Comparison of ENCODE assay signal across 10 cellular contexts in the genomic region with DNA sequence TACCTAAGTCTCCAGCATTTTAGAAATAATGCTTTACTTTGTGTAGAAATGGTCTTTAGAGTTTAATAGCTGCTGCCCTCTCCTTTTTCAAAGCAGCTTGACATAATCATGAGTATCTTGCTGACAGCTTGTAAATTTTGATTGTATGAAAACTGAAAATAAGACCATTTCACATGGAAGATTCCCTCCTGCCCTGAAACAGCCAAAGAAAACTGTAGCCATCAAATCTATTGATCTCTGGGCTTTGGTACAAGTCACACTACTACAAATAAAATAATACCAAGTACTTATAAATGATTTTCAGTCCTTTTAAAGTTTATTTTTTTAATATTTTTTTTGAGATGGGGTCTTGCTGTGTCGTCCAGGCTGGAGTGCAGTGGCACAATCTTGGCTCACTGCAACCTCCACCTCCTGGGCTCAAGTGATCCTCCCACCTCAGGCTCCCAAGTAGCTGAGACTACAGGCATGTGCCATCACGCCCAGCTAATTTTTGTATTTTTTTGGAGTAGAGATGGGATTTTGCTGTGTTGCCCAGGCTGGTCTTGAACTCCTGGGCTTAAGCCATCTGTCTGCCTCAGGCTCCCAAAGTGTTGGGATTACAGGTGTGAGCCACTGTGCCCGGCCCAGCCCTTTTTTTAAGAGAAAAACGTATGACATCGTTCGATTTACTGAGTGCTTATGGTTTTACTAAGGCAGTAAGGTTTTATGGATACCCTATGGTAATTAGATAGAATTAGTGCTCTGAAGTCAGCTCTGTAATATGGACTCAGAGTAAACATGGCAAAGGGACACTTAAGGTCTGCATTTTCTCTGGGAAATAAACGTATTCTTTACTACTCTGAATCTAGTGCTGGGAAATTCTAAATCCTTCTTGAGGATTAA. TPM values are rescaled to one million over a fixed set of nuclear protein-coding genes. Genes with fewer than 3 reads are reported as not detected.
DNase-seq lines count a peak whose midpoint lies in the region; ATAC-seq and TF ChIP-seq lines count a peak whose summit lies in the region.
"Had no signal": no experiment of that assay in that cellular context is flagged by ENCODE, and none has a peak within 500 bp of the region (broad histone marks: within the 10 kb centered on the region; RNA-seq: fewer than 3 reads in every experiment).

No MANE protein-coding gene starts in this region.

- no peaks in the 10 kb centered on the region for H3K9me3 ChIP-seq in BLaER1
- H3K9me3 ChIP-seq in naive thymus-derived CD4-positive, alpha-beta T cell (ENCODE audit: control insufficient read depth in 2 of 3, low read length in 3 of 3), result no peaks in the 10 kb centered on the region

- H3K4me3 Mint-ChIP-seq in activated naive CD8-positive, alpha-beta T cell treated with anti-CD3 and anti-CD28 coated beads, Interleukin-2, amount 50 U/mL, for 24 hours, result peak overlapping the region; percentile 77
- peak overlapping the region; percentile 52 to 99 (median 90) for H3K4me3 Mint-ChIP-seq in naive thymus-derived CD4-positive, alpha-beta T cell

- peak overlapping the region; percentile 95 for H3K27ac Mint-ChIP-seq in activated naive CD8-positive, alpha-beta T cell treated with anti-CD3 and anti-CD28 coated beads, Interleukin-2, amount 50 U/mL, for 24 hours
- peak overlapping the region; percentile 60 to 98 (median 92) for H3K27ac Mint-ChIP-seq in naive thymus-derived CD4-positive, alpha-beta T cell

- peaks cover 16% of the 10 kb centered on the region for H3K36me3 ChIP-seq in BLaER1
- H3K36me3 ChIP-seq in naive thymus-derived CD4-positive, alpha-beta T cell (ENCODE audit: control insufficient read depth in 2 of 3, insufficient read depth in 3 of 3, low read length in 3 of 3), result no peaks in the 10 kb centered on the region

- H3K4me1 Mint-ChIP-seq in activated naive CD8-positive, alpha-beta T cell treated with anti-CD3 and anti-CD28 coated beads, Interleukin-2, amount 50 U/mL, for 24 hours, result peaks cover 99% of the 10 kb centered on the region
- H3K4me1 Mint-ChIP-seq in naive thymus-derived CD4-positive, alpha-beta T cell, result peaks cover 80 to 100% (median 99%) of the 10 kb centered on the region in 7 donors

- POLR2A ChIA-PET in naive thymus-derived CD4-positive, alpha-beta T cell (lab: Charles Lee), result interaction anchor here (0.6 to 1.4 kb wide), 9 partner anchors 9 to 57 kb away, joined by 3 to 5 read pairs (median 4); no protein-coding TSS in a partner anchor

- H4K20me1 ChIP-seq in BLaER1, result peaks cover 100% of the 10 kb centered on the region

- peaks cover 26% of the 10 kb centered on the region for H3K36me3 Mint-ChIP-seq in activated naive CD8-positive, alpha-beta T cell treated with anti-CD3 and anti-CD28 coated beads, Interleukin-2, amount 50 U/mL, for 24 hours (ENCODE audit: low read depth)
- peaks cover 0 to 43% (median 0%) of the 10 kb centered on the region in 5 donors for H3K36me3 Mint-ChIP-seq in naive thymus-derived CD4-positive, alpha-beta T cell

- peaks cover 80% of the 10 kb centered on the region for H3K4me1 ChIP-seq in BLaER1
- peaks cover 82 to 84% of the 10 kb centered on the region in 2 donors for H3K4me1 ChIP-seq in naive thymus-derived CD4-positive, alpha-beta T cell (ENCODE audit: control insufficient read depth in 2 of 2, insufficient read depth in 2 of 2, low read length in 2 of 2)

- intact Hi-C loops in naive thymus-derived CD4-positive, alpha-beta T cell (cut with micrococcal nuclease), result loop anchor here (1.0 to 10.0 kb wide), 3 partner anchors 30 to 922 kb away; no protein-coding TSS in a partner anchor

- H3K27me3 ChIP-seq in BLaER1 (no peaks in the 10 kb centered on the region), HL-60 (ENCODE audit: insufficient read depth, poor library complexity, severe bottlenecking) (no peaks in the 10 kb centered on the region)
- no peaks in the 10 kb centered on the region for H3K27me3 ChIP-seq in naive thymus-derived CD4-positive, alpha-beta T cell (ENCODE audit: control insufficient read depth in 2 of 2, insufficient read depth in 2 of 2, low read length in 2 of 2)

- CTCF ChIA-PET in naive thymus-derived CD4-positive, alpha-beta T cell (lab: Charles Lee), result interaction anchor here (0.7 to 1.2 kb wide), 2 partner anchors 13 to 277 kb away, joined by 3 read pairs; no protein-coding TSS in a partner anchor

- ATAC-seq in activated naive CD8-positive, alpha-beta T cell treated with anti-CD3 and anti-CD28 coated beads, Interleukin-2, amount 50 U/mL, for 24 hours, result no peak
- no peak for ATAC-seq in naive thymus-derived CD4-positive, alpha-beta T cell
- no peak for ATAC-seq in GM21381 (IDR thresholded peaks at IDR 0.05; ENCODE audit: unreplicated experiment)
- ATAC-seq in GM18517 (IDR thresholded peaks at IDR 0.05; ENCODE audit: unreplicated experiment), result no peak
- no peak for ATAC-seq in HG02759 (IDR thresholded peaks at IDR 0.05; ENCODE audit: unreplicated experiment)

- H3K4me2 ChIP-seq in BLaER1, result peak overlapping the region; percentile 70

- H3K4me3 ChIP-seq in BLaER1, result no peak overlapping the region
- H3K4me3 ChIP-seq in HL-60 (replicated peaks; ENCODE audit: insufficient read depth, low read length), result no peak overlapping the region
- peak overlapping the region; percentile 27 for H3K4me3 ChIP-seq in naive thymus-derived CD4-positive, alpha-beta T cell (ENCODE audit: low read length)

- no peak overlapping the region for H3K27ac ChIP-seq in BLaER1
- peak overlapping the region; percentile 69 for H3K27ac ChIP-seq in HL-60 (replicated peaks)
- H3K27ac ChIP-seq in naive thymus-derived CD4-positive, alpha-beta T cell (ENCODE audit: low read depth, low read length), result peak overlapping the region; percentile 62

- no peak overlapping the region for H3K9ac ChIP-seq in BLaER1

- no peaks in the 10 kb centered on the region for H3K9me3 Mint-ChIP-seq in activated naive CD8-positive, alpha-beta T cell treated with anti-CD3 and anti-CD28 coated beads, Interleukin-2, amount 50 U/mL, for 24 hours
- no peaks in the 10 kb centered on the region for H3K9me3 Mint-ChIP-seq in naive thymus-derived CD4-positive, alpha-beta T cell

- H3K27me3 Mint-ChIP-seq in activated naive CD8-positive, alpha-beta T cell treated with anti-CD3 and anti-CD28 coated beads, Interleukin-2, amount 50 U/mL, for 24 hours, result no peaks in the 10 kb centered on the region
- H3K27me3 Mint-ChIP-seq in naive thymus-derived CD4-positive, alpha-beta T cell, result no peaks in the 10 kb centered on the region

- TF ChIP-seq CTCF in HL-60 (IDR thresholded peaks at IDR 0.05; ENCODE audit: insufficient read depth, low read length), result no peak

- no peak for DNase-seq in HL-60 (ENCODE audit: low read depth in 1 of 2, low spot score in 1 of 2)
- DNase-seq in activated naive CD8-positive, alpha-beta T cell treated with anti-CD3 and anti-CD28 coated beads, Interleukin-2, amount 50 U/mL, for 24 hours, result no peak
- no peak for DNase-seq in naive thymus-derived CD4-positive, alpha-beta T cell
- no peak for DNase-seq in DMS153 treated with DMSO at 0.1 percent for 48 hours (lab: John Stamatoyannopoulos, UW; ENCODE audit: unreplicated experiment)
- DNase-seq: activated CD4-positive, alpha-beta T cell treated with anti-CD3 and anti-CD28 coated beads for 1 hour; NK-92 treated with Interleukin-12 subunit alpha and Interleukin-12 subunit beta, amount 100 ng/mL, for 24 hours had no signal

RNA-seq across cellular contexts. Expression of a gene that starts 7.0 kb away (rescaled TPM):
- total RNA-seq in naive thymus-derived CD4-positive, alpha-beta T cell, result 10 to 100 TPM; 53.9 to 80.5 (median 60.2) TPM
- 10 to 100 TPM; 30.4 to 34.7 TPM for polyA plus RNA-seq in naive thymus-derived CD4-positive, alpha-beta T cell
